In genomic region chr20:53595018-53595378, GRCh38 we compare ENCODE assay signal across 8 cellular contexts. TPM values are rescaled to one million over a fixed set of nuclear protein-coding genes. Genes with fewer than 3 reads are reported as not detected.
A peak's percentile ranks its signal among the peaks of the same experiment; 100 is the strongest.
DNase-seq lines count a peak whose midpoint lies in the region; ATAC-seq and TF ChIP-seq lines count a peak whose summit lies in the region.

No MANE protein-coding gene starts in this region.

- TF ChIP-seq CTCF in breast epithelium (IDR thresholded peaks at IDR 0.05) (no peak), mucosa of descending colon (IDR thresholded peaks at IDR 0.05) (no peak)

- TF ChIP-seq POLR2A in breast epithelium (IDR thresholded peaks at IDR 0.05) = no peak

- no peak for ATAC-seq in stimulated activated naive CD8-positive, alpha-beta T cell treated with anti-CD3 and anti-CD28 coated beads, Interleukin-15, Interleukin-2, amounts not matched to agents 100 U/mL and 50 U/mL, for 24 hours
- no peak for ATAC-seq in mucosa of descending colon

- no peaks in the 10 kb centered on the region for H3K9me3 Mint-ChIP-seq in stimulated activated naive CD8-positive, alpha-beta T cell treated with anti-CD3 and anti-CD28 coated beads, Interleukin-15, Interleukin-2, amounts not matched to agents 100 ng/mL and 50 ng/mL, for 24 hours

- H3K36me3 Mint-ChIP-seq in stimulated activated naive CD8-positive, alpha-beta T cell treated with anti-CD3 and anti-CD28 coated beads, Interleukin-15, Interleukin-2, amounts not matched to agents 100 ng/mL and 50 ng/mL, for 24 hours (ENCODE audit: low read depth) = no peaks in the 10 kb centered on the region

- H3K27me3 Mint-ChIP-seq in stimulated activated naive CD8-positive, alpha-beta T cell treated with anti-CD3 and anti-CD28 coated beads, Interleukin-15, Interleukin-2, amounts not matched to agents 100 ng/mL and 50 ng/mL, for 24 hours = no peaks in the 10 kb centered on the region

- H3K4me3 Mint-ChIP-seq in stimulated activated naive CD8-positive, alpha-beta T cell treated with anti-CD3 and anti-CD28 coated beads, Interleukin-15, Interleukin-2, amounts not matched to agents 100 ng/mL and 50 ng/mL, for 24 hours = peak overlapping the region; percentile 89

- no peaks in the 10 kb centered on the region for H3K9me3 ChIP-seq in breast epithelium
- H3K9me3 ChIP-seq in mucosa of descending colon = no peaks in the 10 kb centered on the region

- H3K36me3 ChIP-seq in breast epithelium (no peaks in the 10 kb centered on the region), mucosa of descending colon (ENCODE audit: low read depth) (no peaks in the 10 kb centered on the region)

- peak overlapping the region in 1 of 2 donors; percentile 100 for H3K27ac ChIP-seq in breast epithelium

- no peaks in the 10 kb centered on the region for H3K4me1 ChIP-seq in breast epithelium
- H3K4me1 ChIP-seq in mucosa of descending colon (ENCODE audit: low read depth) = peaks cover 2% of the 10 kb centered on the region

- peak overlapping the region; percentile 93 for H3K27ac Mint-ChIP-seq in stimulated activated naive CD8-positive, alpha-beta T cell treated with anti-CD3 and anti-CD28 coated beads, Interleukin-15, Interleukin-2, amounts not matched to agents 100 ng/mL and 50 ng/mL, for 24 hours

- no peak for DNase-seq in stimulated activated naive CD8-positive, alpha-beta T cell treated with anti-CD3 and anti-CD28 coated beads, Interleukin-15, Interleukin-2, amounts not matched to agents 100 U/mL and 50 U/mL, for 24 hours
- DNase-seq in breast epithelium (ENCODE audit: low spot score in 2 of 2) (no peak), mucosa of descending colon (no peak), AG20443 (ENCODE audit: low spot score) (no peak), posterior cingulate gyrus (no peak), RKO (ENCODE audit: low spot score) (no peak), AML-193 (lab: John Stamatoyannopoulos, UW) (no peak)

- H3K4me1 Mint-ChIP-seq in stimulated activated naive CD8-positive, alpha-beta T cell treated with anti-CD3 and anti-CD28 coated beads, Interleukin-15, Interleukin-2, amounts not matched to agents 100 ng/mL and 50 ng/mL, for 24 hours (ENCODE audit: low read depth) = peaks cover 55% of the 10 kb centered on the region

- intact Hi-C loops in breast epithelium (cut with DNase I; ENCODE audit: low total_unique reads) = no loop called here
- intact Hi-C loops in mucosa of descending colon (cut with DNase I, micrococcal nuclease) = no loop called here
- intact Hi-C loops in posterior cingulate gyrus (cut with DNase I) = no loop called here

- peak overlapping the region; percentile 79 to 88 (median 82) for H3K4me3 ChIP-seq in breast epithelium
- H3K4me3 ChIP-seq in mucosa of descending colon = peak overlapping the region; percentile 84

- H3K27me3 ChIP-seq in breast epithelium = no peaks in the 10 kb centered on the region

RNA-seq across cellular contexts. Expression of gene ZNF217, which starts 1.4 kb away (rescaled TPM):
- total RNA-seq in breast epithelium = 10 to 100 TPM; 22.4 to 54.7 (median 48.3) TPM
- total RNA-seq in mucosa of descending colon = 10 to 100 TPM; 38.9 to 79.8 (median 78.2) TPM
